In genomic region chr14:84064296-84064695, GRCh38 we compare ENCODE assay signal across 1 cellular context.
TF ChIP-seq lines count a peak whose summit lies in the region.

No MANE protein-coding gene starts in this region.

TF ChIP-seq in SK-N-SH, 30 proteins besides CTCF, POLR2A, EP300 and RAD21 (continued from another document):
- TF ChIP-seq, protein P1, sequence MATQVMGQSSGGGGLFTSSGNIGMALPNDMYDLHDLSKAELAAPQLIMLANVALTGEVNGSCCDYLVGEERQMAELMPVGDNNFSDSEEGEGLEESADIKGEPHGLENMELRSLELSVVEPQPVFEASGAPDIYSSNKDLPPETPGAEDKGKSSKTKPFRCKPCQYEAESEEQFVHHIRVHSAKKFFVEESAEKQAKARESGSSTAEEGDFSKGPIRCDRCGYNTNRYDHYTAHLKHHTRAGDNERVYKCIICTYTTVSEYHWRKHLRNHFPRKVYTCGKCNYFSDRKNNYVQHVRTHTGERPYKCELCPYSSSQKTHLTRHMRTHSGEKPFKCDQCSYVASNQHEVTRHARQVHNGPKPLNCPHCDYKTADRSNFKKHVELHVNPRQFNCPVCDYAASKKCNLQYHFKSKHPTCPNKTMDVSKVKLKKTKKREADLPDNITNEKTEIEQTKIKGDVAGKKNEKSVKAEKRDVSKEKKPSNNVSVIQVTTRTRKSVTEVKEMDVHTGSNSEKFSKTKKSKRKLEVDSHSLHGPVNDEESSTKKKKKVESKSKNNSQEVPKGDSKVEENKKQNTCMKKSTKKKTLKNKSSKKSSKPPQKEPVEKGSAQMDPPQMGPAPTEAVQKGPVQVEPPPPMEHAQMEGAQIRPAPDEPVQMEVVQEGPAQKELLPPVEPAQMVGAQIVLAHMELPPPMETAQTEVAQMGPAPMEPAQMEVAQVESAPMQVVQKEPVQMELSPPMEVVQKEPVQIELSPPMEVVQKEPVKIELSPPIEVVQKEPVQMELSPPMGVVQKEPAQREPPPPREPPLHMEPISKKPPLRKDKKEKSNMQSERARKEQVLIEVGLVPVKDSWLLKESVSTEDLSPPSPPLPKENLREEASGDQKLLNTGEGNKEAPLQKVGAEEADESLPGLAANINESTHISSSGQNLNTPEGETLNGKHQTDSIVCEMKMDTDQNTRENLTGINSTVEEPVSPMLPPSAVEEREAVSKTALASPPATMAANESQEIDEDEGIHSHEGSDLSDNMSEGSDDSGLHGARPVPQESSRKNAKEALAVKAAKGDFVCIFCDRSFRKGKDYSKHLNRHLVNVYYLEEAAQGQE (IDR thresholded peaks at IDR 0.05; ENCODE audit: low read depth, low read length), result no peak
- TF ChIP-seq NRF1 (IDR thresholded peaks at IDR 0.05; ENCODE audit: low read depth, low read length), result no peak
- no peak for TF ChIP-seq RFX5 (IDR thresholded peaks at IDR 0.05; ENCODE audit: low read length)
- TF ChIP-seq FOSL2 (IDR thresholded peaks at IDR 0.05; ENCODE audit: borderline replicate concordance, low read depth), result no peak
- TF ChIP-seq IRF3 (IDR thresholded peaks at IDR 0.05; ENCODE audit: low read depth, low read length), result no peak
- TF ChIP-seq, protein P2, sequence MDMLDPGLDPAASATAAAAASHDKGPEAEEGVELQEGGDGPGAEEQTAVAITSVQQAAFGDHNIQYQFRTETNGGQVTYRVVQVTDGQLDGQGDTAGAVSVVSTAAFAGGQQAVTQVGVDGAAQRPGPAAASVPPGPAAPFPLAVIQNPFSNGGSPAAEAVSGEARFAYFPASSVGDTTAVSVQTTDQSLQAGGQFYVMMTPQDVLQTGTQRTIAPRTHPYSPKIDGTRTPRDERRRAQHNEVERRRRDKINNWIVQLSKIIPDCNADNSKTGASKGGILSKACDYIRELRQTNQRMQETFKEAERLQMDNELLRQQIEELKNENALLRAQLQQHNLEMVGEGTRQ (IDR thresholded peaks at IDR 0.05; ENCODE audit: borderline replicate concordance, low read depth, low read length), result no peak
- TF ChIP-seq SMC3 (IDR thresholded peaks at IDR 0.05; ENCODE audit: low read depth, low read length), result no peak
- no peak for TF ChIP-seq YY1 (IDR thresholded peaks at IDR 0.05; ENCODE audit: low read depth)
- TF ChIP-seq MEF2A (IDR thresholded peaks at IDR 0.05; ENCODE audit: borderline replicate concordance, low read depth), result no peak
- no peak for TF ChIP-seq TAF1 (IDR thresholded peaks at IDR 0.05; ENCODE audit: borderline replicate concordance, low read depth, low read length)
- TF ChIP-seq, protein P3, sequence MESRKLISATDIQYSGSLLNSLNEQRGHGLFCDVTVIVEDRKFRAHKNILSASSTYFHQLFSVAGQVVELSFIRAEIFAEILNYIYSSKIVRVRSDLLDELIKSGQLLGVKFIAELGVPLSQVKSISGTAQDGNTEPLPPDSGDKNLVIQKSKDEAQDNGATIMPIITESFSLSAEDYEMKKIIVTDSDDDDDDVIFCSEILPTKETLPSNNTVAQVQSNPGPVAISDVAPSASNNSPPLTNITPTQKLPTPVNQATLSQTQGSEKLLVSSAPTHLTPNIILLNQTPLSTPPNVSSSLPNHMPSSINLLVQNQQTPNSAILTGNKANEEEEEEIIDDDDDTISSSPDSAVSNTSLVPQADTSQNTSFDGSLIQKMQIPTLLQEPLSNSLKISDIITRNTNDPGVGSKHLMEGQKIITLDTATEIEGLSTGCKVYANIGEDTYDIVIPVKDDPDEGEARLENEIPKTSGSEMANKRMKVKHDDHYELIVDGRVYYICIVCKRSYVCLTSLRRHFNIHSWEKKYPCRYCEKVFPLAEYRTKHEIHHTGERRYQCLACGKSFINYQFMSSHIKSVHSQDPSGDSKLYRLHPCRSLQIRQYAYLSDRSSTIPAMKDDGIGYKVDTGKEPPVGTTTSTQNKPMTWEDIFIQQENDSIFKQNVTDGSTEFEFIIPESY (IDR thresholded peaks at IDR 0.05; ENCODE audit: borderline replicate concordance, low read depth), result no peak
- no peak for TF ChIP-seq ELF1 (IDR thresholded peaks at IDR 0.05)
- no peak for TF ChIP-seq FOXM1 (IDR thresholded peaks at IDR 0.05; ENCODE audit: low read depth)
